ENCODE assay signal across 8 cellular contexts in genomic region chr10:58334817-58335305, GRCh38. TPM values are rescaled to one million over a fixed set of nuclear protein-coding genes. Genes with fewer than 3 reads are reported as not detected.
DNase-seq lines count a peak whose midpoint lies in the region; ATAC-seq, FAIRE-seq and TF ChIP-seq lines count a peak whose summit lies in the region.

Gene UBE2D1, plus strand, starts transcription at chr10:58335006. Its CDS starts 196 bp downstream, at chr10:58335202.

- CTCF ChIA-PET in A673 (lab: Charles Lee) = no interaction called here

- H3K36me3 ChIP-seq in A673 (ENCODE audit: insufficient read depth, low read length, poor library complexity, severe bottlenecking) (no peaks in the 10 kb centered on the region), keratinocyte (ENCODE audit: control insufficient read depth in 2 of 2, extremely low read depth in 1 of 2, insufficient read depth in 2 of 2, low read length in 2 of 2) (no peaks in the 10 kb centered on the region)

- peak within 1 kb of the TSS; percentile 93 for H3K4me2 ChIP-seq in keratinocyte (ENCODE audit: control insufficient read depth, extremely low read depth, insufficient read depth, low read depth, low read length)

- H3K27ac ChIP-seq in A673 (ENCODE audit: low read depth, low read length, poor library complexity, severe bottlenecking) (peak within 1 kb of the TSS; percentile 87), keratinocyte (ENCODE audit: control insufficient read depth, insufficient read depth, low read length) (peak within 1 kb of the TSS; percentile 79)

- intact Hi-C loops in A673 (cut with micrococcal nuclease; ENCODE audit: unreplicated experiment) = loop anchor here (5.0 kb wide), 1 partner anchor 47 kb away; no protein-coding TSS in a partner anchor

- TF ChIP-seq POLR2A in GM18526 (IDR thresholded peaks at IDR 0.05; ENCODE audit: extremely low read depth, insufficient read length) = peak; percentile 97

- no peaks in the 10 kb centered on the region for H4K20me1 ChIP-seq in keratinocyte (ENCODE audit: control insufficient read depth, extremely low read depth, insufficient read depth, low read length)

- H3K4me3 ChIP-seq in A673 (ENCODE audit: low read depth, low read length, poor library complexity, severe bottlenecking) = peak within 1 kb of the TSS; percentile 100
- peak within 1 kb of the TSS; percentile 86 to 90 (median 89) for H3K4me3 ChIP-seq in keratinocyte (ENCODE audit: control insufficient read depth in 2 of 3, extremely low read depth in 1 of 3, insufficient read depth in 2 of 3, low read depth in 1 of 3, low read length in 3 of 3)

- H3K9me3 ChIP-seq in A673 (ENCODE audit: low read depth, low read length, poor library complexity, severe bottlenecking) (no peaks in the 10 kb centered on the region), keratinocyte (ENCODE audit: control insufficient read depth, low read depth, low read length) (no peaks in the 10 kb centered on the region)

- BruUV-seq in A673 (replicated peaks; lab: Mats Ljungman, UMichigan) = no TSS peak

- H3K4me1 ChIP-seq in A673 (ENCODE audit: insufficient read depth, low read length, poor library complexity, severe bottlenecking) (peaks cover 10% of the 10 kb centered on the region), keratinocyte (ENCODE audit: control insufficient read depth, extremely low read depth, insufficient read depth, low read length) (peaks cover 6% of the 10 kb centered on the region)

- POLR2A ChIA-PET in A673 (lab: Charles Lee; ENCODE audit: low non-redundant PET) = no interaction called here

- H3K9me1 ChIP-seq in keratinocyte (ENCODE audit: control insufficient read depth, extremely low read depth, insufficient read depth, low read length) = no peaks in the 10 kb centered on the region

- H3K27me3 ChIP-seq in A673 (replicated peaks; ENCODE audit: insufficient read depth, low read depth, low read length, poor library complexity) (no peaks in the 10 kb centered on the region), keratinocyte (ENCODE audit: control insufficient read depth, extremely low read depth, insufficient read depth, low read length) (no peaks in the 10 kb centered on the region)

- dilution Hi-C loops in keratinocyte (cut with MboI; ENCODE audit: extremely low pct_ligation_motif_present, low sequenced_read_pairs) = no loop called here

- H2AFZ ChIP-seq in keratinocyte (ENCODE audit: control insufficient read depth, low read length) = peak within 1 kb of the TSS; percentile 73

- DNase-seq in A673 (ENCODE audit: low spot score) (peak; percentile 88), NCI-H2196 (lab: John Stamatoyannopoulos, UW; ENCODE audit: unreplicated experiment) (peak; percentile 43), cerebellar nuclear complex (lab: John Stamatoyannopoulos, UW) (peak; percentile 22 to 32), keratinocyte (ENCODE audit: low read depth, low spot score) (no peak)
- peak; percentile 93 for DNase-seq in stimulated activated CD4-positive, alpha-beta T cell treated with anti-CD3 and anti-CD28 coated beads, Interleukin-15, amount 100 ng/mL, for 24 hours

- H3K79me2 ChIP-seq in keratinocyte (ENCODE audit: control insufficient read depth, insufficient read depth, low read length) = peaks cover 28% of the 10 kb centered on the region

- TF ChIP-seq CTCF in A673 (conservative IDR thresholded peaks at IDR 0.05; ENCODE audit: low read depth, low read length) (no peak), keratinocyte (optimal IDR thresholded peaks at IDR 0.05 in 1 of 3, IDR thresholded peaks at IDR 0.05 in 1 of 3, conservative IDR thresholded peaks at IDR 0.05 in 1 of 3; ENCODE audit: extremely low read depth in 1 of 3, insufficient read depth in 2 of 3, low read length in 3 of 3) (peak in 1 of 3 experiments; percentile 1)

- peak within 1 kb of the TSS; percentile 87 for H3K9ac ChIP-seq in keratinocyte (ENCODE audit: control insufficient read depth, extremely low read depth, insufficient read depth, low read length)

- no peak for FAIRE-seq in keratinocyte (lab: Jason Lieb, UNC)

- ATAC-seq in HG03064 (IDR thresholded peaks at IDR 0.05; ENCODE audit: low read depth, unreplicated experiment) = peak; percentile 97
- peak; percentile 97 to 98 for ATAC-seq in activated CD4-positive, CD25-positive, alpha-beta regulatory T cell treated with anti-CD3 and anti-CD28 coated beads, Interleukin-2, amount 50 U/mL, for 24 hours

RNA-seq across cellular contexts. Expression of gene UBE2D1, which starts in this region (rescaled TPM):
- 16.9 and 18.6 TPM in 2 replicates for total RNA-seq in A673 (2021)
- 11.0 to 25.4 TPM (median 15.9 TPM) in 3 replicates for polyA plus RNA-seq in keratinocyte
- 4.2 TPM for polyA plus RNA-seq in keratinocyte (2011; ENCODE audit: low read depth)
- 12.4 and 24.9 TPM in 2 replicates for polyA plus RNA-seq in keratinocyte (2011; cell fraction: cytosol; rRNA removed)
- 11.6 and 16.8 TPM in 2 replicates for polyA plus RNA-seq in keratinocyte (2011; cell fraction: nucleus; rRNA removed)
- 10.8 and 13.6 TPM in 2 replicates for polyA plus RNA-seq in keratinocyte (2012; ENCODE audit: low replicate concordance)
- polyA minus RNA-seq in keratinocyte = 1.2 to 6.3 TPM (median 6.0 TPM) in 3 replicates
- 10.4 TPM for polyA minus RNA-seq in keratinocyte (2011; cell fraction: cytosol; rRNA and poly(A)+ RNA removed)
- polyA minus RNA-seq in keratinocyte (2011; cell fraction: nucleus; rRNA and poly(A)+ RNA removed) = 5.4 and 9.2 TPM in 2 replicates
